In the genomic region with DNA sequence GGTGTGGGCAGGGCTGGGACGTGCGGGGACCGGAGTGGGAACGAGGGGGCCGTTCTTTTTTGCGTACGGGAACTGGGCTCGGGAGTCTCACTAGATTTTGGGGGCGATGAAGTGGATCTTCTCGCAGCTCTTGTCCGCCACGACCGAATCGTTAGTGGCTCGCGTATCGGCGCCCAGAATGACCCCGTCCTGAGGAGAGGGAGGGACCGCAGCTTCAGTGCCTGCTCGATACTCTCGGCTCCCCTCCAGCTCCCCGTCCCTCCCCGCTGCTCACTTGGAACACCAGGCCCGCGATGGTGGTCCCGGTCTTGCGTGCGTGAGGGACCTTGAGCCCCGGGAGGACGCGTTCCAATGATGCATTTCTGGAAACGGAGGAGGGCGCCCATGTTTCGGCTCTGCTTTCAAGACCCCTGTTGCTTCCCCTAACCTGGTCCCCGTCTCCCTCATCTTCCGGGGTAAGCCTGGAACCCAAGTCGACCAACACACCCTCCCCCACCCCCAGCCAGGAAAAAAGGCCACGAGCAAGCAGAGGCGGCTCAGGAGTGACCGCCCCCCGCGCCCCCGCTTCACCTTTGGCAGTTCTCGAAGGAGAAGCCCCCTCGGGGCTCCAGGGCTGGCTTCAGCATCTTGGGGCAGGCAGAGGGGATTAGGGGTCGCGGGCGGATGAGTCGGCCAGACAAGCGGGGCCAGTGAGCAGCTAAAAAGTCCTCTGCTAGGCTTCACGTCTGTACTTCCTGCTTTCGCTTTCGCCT, we compare ENCODE assay signal across 8 cellular contexts. TPM values are rescaled to one million over a fixed set of nuclear protein-coding genes. Genes with fewer than 3 reads are reported as not detected.
DNase-seq lines count a peak whose midpoint lies in the region; FAIRE-seq and TF ChIP-seq lines count a peak whose summit lies in the region.

A gene (minus strand): TSS at position 727 of the 752 bp plus-strand sequence. CDS start 101 bp downstream, at position 626.

- peaks cover 56% of the 10 kb centered on the region for H3K4me1 ChIP-seq in left ventricle myocardium inferior

- intact Hi-C loops in left ventricle myocardium inferior (cut with micrococcal nuclease), result no loop called here

- TF ChIP-seq POLR2A in H54 (IDR thresholded peaks at IDR 0.05; ENCODE audit: low read depth, low read length), result no peak

- peak within 1 kb of the TSS; percentile 91 for H3K4me3 ChIP-seq in left ventricle myocardium inferior

- peaks cover 3% of the 10 kb centered on the region for H3K36me3 Mint-ChIP-seq in progenitor cell of endocrine pancreas (ENCODE audit: insufficient read depth)

- no peak for FAIRE-seq in H54 (lab: Jason Lieb, UNC)

- TF ChIP-seq CTCF in left ventricle myocardium inferior (IDR thresholded peaks at IDR 0.05; ENCODE audit: borderline replicate concordance) (no peak), progenitor cell of endocrine pancreas (IDR thresholded peaks at IDR 0.05; ENCODE audit: unreplicated experiment) (no peak)

- peak within 1 kb of the TSS; percentile 99 for H3K27ac Mint-ChIP-seq in progenitor cell of endocrine pancreas

- H3K9me3 ChIP-seq in left ventricle myocardium inferior (replicated peaks), result no peaks in the 10 kb centered on the region

- H3K27ac ChIP-seq in left ventricle myocardium inferior (replicated peaks), result peak within 1 kb of the TSS; percentile 94

- no peaks in the 10 kb centered on the region for H3K27me3 ChIP-seq in left ventricle myocardium inferior (ENCODE audit: low read depth)

- DNase-seq in ELF-1 (ENCODE audit: low read depth, low spot score) (peak; percentile 55), H54 (ENCODE audit: insufficient read length, low spot score) (peak; percentile 42), RKO (ENCODE audit: low spot score) (peak; percentile 78), amniotic stem cell (lab: John Stamatoyannopoulos, UW) (peak; percentile 63), left ventricle myocardium inferior (peak; percentile 57), progenitor cell of endocrine pancreas (ENCODE audit: low spot score, unreplicated experiment) (no peak), NCI-H526 treated with DMSO at 0.1 percent for 48 hours (lab: John Stamatoyannopoulos, UW) (no peak), DMS79 treated with DMSO at 0.1 percent for 48 hours (lab: John Stamatoyannopoulos, UW) (no peak)

- peaks cover 3% of the 10 kb centered on the region for H3K27me3 Mint-ChIP-seq in progenitor cell of endocrine pancreas

- peaks cover 26% of the 10 kb centered on the region for H3K36me3 ChIP-seq in left ventricle myocardium inferior

- peaks cover 15% of the 10 kb centered on the region for H3K4me1 Mint-ChIP-seq in progenitor cell of endocrine pancreas (ENCODE audit: low read depth)

- H3K9me3 Mint-ChIP-seq in progenitor cell of endocrine pancreas (ENCODE audit: low read depth), result no peaks in the 10 kb centered on the region

- peak within 1 kb of the TSS; percentile 96 for H3K4me3 Mint-ChIP-seq in progenitor cell of endocrine pancreas (ENCODE audit: low read depth)

RNA-seq across cellular contexts. Expression of the gene that starts here (rescaled TPM):
- total RNA-seq in left ventricle myocardium inferior (55.8 TPM), progenitor cell of endocrine pancreas (9.8 and 10.6 TPM in 2 replicates)

Comparison
In these comparisons a context has a peak if more than half of its experiments do, and no peak if none do; other contexts are left out.
1. DNase-seq: peak in ELF-1 (single experiment), H54 (single experiment), RKO (single experiment), amniotic stem cell (single experiment) and left ventricle myocardium inferior (single experiment); none in progenitor cell of endocrine pancreas (single experiment), NCI-H526 treated with DMSO at 0.1 percent for 48 hours (single experiment) and DMS79 treated with DMSO at 0.1 percent for 48 hours (single experiment).